8 cellular contexts compared by ENCODE assay signal in genomic region chr4:83013931-83014330, GRCh38. TPM values are rescaled to one million over a fixed set of nuclear protein-coding genes. Genes with fewer than 3 reads are reported as not detected.
A peak's percentile ranks its signal among the peaks of the same experiment; 100 is the strongest.
DNase-seq lines count a peak whose midpoint lies in the region; ATAC-seq and TF ChIP-seq lines count a peak whose summit lies in the region.

No MANE protein-coding gene starts in this region.

- ATAC-seq in HG03469 (IDR thresholded peaks at IDR 0.05; ENCODE audit: unreplicated experiment), result no peak
- ATAC-seq in esophagus mucosa, result no peak

- H3K27ac Mint-ChIP-seq in endodermal cell, result peak overlapping the region; percentile 19

- no peaks in the 10 kb centered on the region for H3K36me3 ChIP-seq in OCI-LY1 (ENCODE audit: insufficient read depth, low read length)
- H3K36me3 ChIP-seq in endodermal cell (ENCODE audit: control insufficient read depth, insufficient read depth, low read length), result no peaks in the 10 kb centered on the region
- no peaks in the 10 kb centered on the region for H3K36me3 ChIP-seq in rectal smooth muscle tissue (ENCODE audit: control insufficient read depth, insufficient read depth, low read length)

- no peaks in the 10 kb centered on the region for H4K20me1 ChIP-seq in OCI-LY1 (ENCODE audit: insufficient read depth, low read length)

- H3K9me2 ChIP-seq in OCI-LY1 (ENCODE audit: low read depth, low read length), result no peaks in the 10 kb centered on the region

- peaks cover 12% of the 10 kb centered on the region for H3K27me3 Mint-ChIP-seq in endodermal cell (ENCODE audit: insufficient read depth)

- H3F3A ChIP-seq in OCI-LY1 (ENCODE audit: insufficient read depth, low read length), result peaks cover 8% of the 10 kb centered on the region; the same call in 1 of the 2 replicates

- peak overlapping the region; percentile 57 for H3K27ac ChIP-seq in OCI-LY1 (ENCODE audit: low read depth, low read length, poor library complexity, severe bottlenecking)
- no peak overlapping the region for H3K27ac ChIP-seq in endodermal cell (ENCODE audit: low read depth, low read length)
- peak overlapping the region; percentile 74 for H3K27ac ChIP-seq in rectal smooth muscle tissue (ENCODE audit: low read depth, low read length)

- peak overlapping the region; percentile 87 for H3K4me3 Mint-ChIP-seq in endodermal cell

- H3K36me3 Mint-ChIP-seq in endodermal cell (ENCODE audit: low read depth), result no peaks in the 10 kb centered on the region

- peaks cover 29% of the 10 kb centered on the region for H3K4me1 ChIP-seq in OCI-LY1 (ENCODE audit: insufficient read depth, low read length, severe bottlenecking)
- H3K4me1 ChIP-seq in endodermal cell (ENCODE audit: control insufficient read depth, insufficient read depth, low read length), result peaks cover 4% of the 10 kb centered on the region
- peaks cover 6% of the 10 kb centered on the region for H3K4me1 ChIP-seq in rectal smooth muscle tissue (ENCODE audit: control insufficient read depth, insufficient read depth, low read length)

- peak overlapping the region; percentile 89 for H3K4me3 ChIP-seq in OCI-LY1 (ENCODE audit: low read depth, low read length, poor library complexity, severe bottlenecking)
- H3K4me3 ChIP-seq in endodermal cell (ENCODE audit: low read length), result peak overlapping the region; percentile 85
- H3K4me3 ChIP-seq in rectal smooth muscle tissue (ENCODE audit: low read length), result no peak overlapping the region

- H3K27me3 ChIP-seq in OCI-LY1 (ENCODE audit: insufficient read depth, low read length) (no peaks in the 10 kb centered on the region), endodermal cell (ENCODE audit: control insufficient read depth, insufficient read depth, low read length, poor library complexity, severe bottlenecking) (no peaks in the 10 kb centered on the region), rectal smooth muscle tissue (ENCODE audit: control insufficient read depth, insufficient read depth, low read length) (no peaks in the 10 kb centered on the region)

- no peaks in the 10 kb centered on the region for H3K9me3 Mint-ChIP-seq in endodermal cell

- H3K9ac ChIP-seq in OCI-LY1 (ENCODE audit: low read length), result peak overlapping the region; percentile 76
- no peak overlapping the region for H3K9ac ChIP-seq in endodermal cell (ENCODE audit: extremely low read depth, low read length, poor library complexity, severe bottlenecking)
- no peak overlapping the region for H3K9ac ChIP-seq in rectal smooth muscle tissue (ENCODE audit: low read length)

- peaks cover 29% of the 10 kb centered on the region for H3K4me1 Mint-ChIP-seq in endodermal cell

- TF ChIP-seq CTCF in OCI-LY1 (IDR thresholded peaks at IDR 0.05; ENCODE audit: low read length), result no peak
- no peak for TF ChIP-seq CTCF in endodermal cell (conservative IDR thresholded peaks at IDR 0.05)

- H3K4me2 ChIP-seq in OCI-LY1 (ENCODE audit: low read length), result peak overlapping the region; percentile 82

- H2AFZ ChIP-seq in OCI-LY1 (ENCODE audit: low read length), result 0 out of 2 replicates have a peak overlapping the region, but pooled peaks have one; percentile 77

- peaks cover 31% of the 10 kb centered on the region for H3K79me2 ChIP-seq in OCI-LY1 (ENCODE audit: insufficient read depth, low read length)

- DNase-seq in DMS53 (lab: John Stamatoyannopoulos, UW) (peak; percentile 29), DMS53 treated with DMSO at 0.1 percent for 48 hours (lab: John Stamatoyannopoulos, UW; ENCODE audit: unreplicated experiment) (no peak), endodermal cell (no peak), NCI-H1092 treated with DMSO at 0.1 percent for 48 hours (lab: John Stamatoyannopoulos, UW) (no peak)

- no peaks in the 10 kb centered on the region for H3K9me3 ChIP-seq in OCI-LY1 (ENCODE audit: low read length)
- no peaks in the 10 kb centered on the region for H3K9me3 ChIP-seq in endodermal cell (ENCODE audit: control insufficient read depth, low read length)

RNA-seq across cellular contexts. Expression of gene LIN54, which starts 3.3 kb away (rescaled TPM):
- total RNA-seq in endodermal cell (10 to 100 TPM; 14.5 to 18.1 TPM), esophagus mucosa (12.0 TPM)
- polyA plus RNA-seq in endodermal cell (2013, experiment 1 of 2), result 14.6 TPM
- 13.5 TPM for polyA plus RNA-seq in endodermal cell (2013, experiment 2 of 2)

RNA-seq across cellular contexts. Expression of gene COPS4, which starts 21.1 kb away (rescaled TPM):
- 10 to 100 TPM; 34.8 to 39.4 TPM for total RNA-seq in endodermal cell
- polyA plus RNA-seq in endodermal cell (2013, experiment 1 of 2), result 57.3 TPM
- 59.4 TPM for polyA plus RNA-seq in endodermal cell (2013, experiment 2 of 2)
- total RNA-seq in esophagus mucosa, result 24.6 TPM
